In genomic region chr9:98755006-98755618, GRCh38 we compare ENCODE assay signal across 1 cellular context.
TF ChIP-seq lines count a peak whose summit lies in the region.

No MANE protein-coding gene starts in this region.

TF ChIP-seq in K562, 482 proteins besides CTCF, POLR2A, EP300 and RAD21 (continued from another document):
- TF ChIP-seq FOXP4 (CRISPR knock-in tag; IDR thresholded peaks at IDR 0.05; ENCODE audit: borderline replicate concordance): no peak
- no peak for TF ChIP-seq RAD51 (IDR thresholded peaks at IDR 0.05; ENCODE audit: borderline replicate concordance, low read depth)
